Comparison of ENCODE assay signal across 17 cellular contexts in genomic region chr2:70045932-70046331, GRCh38. TPM values are rescaled to one million over a fixed set of nuclear protein-coding genes. Genes with fewer than 3 reads are reported as not detected.
DNase-seq lines count a peak whose midpoint lies in the region; ATAC-seq, FAIRE-seq and TF ChIP-seq lines count a peak whose summit lies in the region.
"Had no signal": no experiment of that assay in that cellular context is flagged by ENCODE, and none has a peak within 500 bp of the region (broad histone marks: within the 10 kb centered on the region; RNA-seq: fewer than 3 reads in every experiment).

No MANE protein-coding gene starts in this region.

- H3K4me3 Mint-ChIP-seq in activated naive CD4-positive, alpha-beta T cell treated with anti-CD3 and anti-CD28 coated beads, Interleukin-2, amount 50 U/mL, for 24 hours, result no peak overlapping the region
- H3K4me3 Mint-ChIP-seq in activated naive CD4-positive, alpha-beta T cell treated with anti-CD3 and anti-CD28 coated beads for 36 hours, result no peak overlapping the region

- 100% methylated on average over 2 of the region's 2 CpGs for WGBS in mammary epithelial cell (ENCODE audit: low coverage, missing lambda C conversion rate)
- 96% methylated on average over 2 of the region's 2 CpGs for WGBS in HepG2 (ENCODE audit: low lambda C conversion rate)
- 76% methylated on average over 2 of the region's 2 CpGs for WGBS in suprapubic skin

- H2AFZ ChIP-seq in mammary epithelial cell (ENCODE audit: low read depth, low read length) (peak overlapping the region; percentile 22), HepG2 (ENCODE audit: low read length) (no peak overlapping the region)

- ATAC-seq in HepG2 (no peak), sciatic nerve (no peak)
- ATAC-seq: HCT116 had no signal

- H3K9me3 Mint-ChIP-seq in activated naive CD4-positive, alpha-beta T cell treated with anti-CD3 and anti-CD28 coated beads, Interleukin-2, amount 50 U/mL, for 24 hours, result no peaks in the 10 kb centered on the region
- H3K9me3 Mint-ChIP-seq in activated naive CD4-positive, alpha-beta T cell treated with anti-CD3 and anti-CD28 coated beads for 36 hours, result no peaks in the 10 kb centered on the region

- H3K4me2 ChIP-seq in mammary epithelial cell (ENCODE audit: insufficient read depth, low read depth, low read length) (no peak overlapping the region), HepG2 (ENCODE audit: low read depth, low read length) (no peak overlapping the region)

- H3K4me1 Mint-ChIP-seq in activated naive CD4-positive, alpha-beta T cell treated with anti-CD3 and anti-CD28 coated beads, Interleukin-2, amount 50 U/mL, for 24 hours, result peaks cover 33% of the 10 kb centered on the region
- peaks cover 18% of the 10 kb centered on the region for H3K4me1 Mint-ChIP-seq in activated naive CD4-positive, alpha-beta T cell treated with anti-CD3 and anti-CD28 coated beads for 36 hours (ENCODE audit: low read depth)

- no peak for DNase-seq in activated naive CD4-positive, alpha-beta T cell treated with anti-CD3 and anti-CD28 coated beads for 36 hours
- DNase-seq in mammary epithelial cell, result no peak
- no peak for DNase-seq in HepG2 (ENCODE audit: low spot score)
- no peak for DNase-seq in suprapubic skin (ENCODE audit: low spot score in 2 of 2)
- no peak for DNase-seq in MV-4-11 (lab: John Stamatoyannopoulos, UW)
- DNase-seq in sciatic nerve (ENCODE audit: low spot score), result no peak
- DNase-seq in activated CD4-positive, alpha-beta T cell treated with anti-CD3 and anti-CD28 coated beads for 4 hours, result no peak
- DNase-seq: ACHN; activated CD4-positive, alpha-beta T cell treated with anti-CD3 and anti-CD28 coated beads, Interleukin-2, amount 50 U/mL, for 4 hours; activated gamma-delta T cell treated with Interleukin-2 at 50 U/mL for 16 hours; NCI-H1048; substantia nigra; T-helper 9 cell had no signal

- TF ChIP-seq CTCF in mammary epithelial cell (conservative IDR thresholded peaks at IDR 0.05 in 1 of 2, IDR thresholded peaks at IDR 0.05 in 1 of 2; ENCODE audit: extremely low read depth in 1 of 2, insufficient read depth in 1 of 2, low read depth in 1 of 2, low read length in 2 of 2) (no peak), HepG2 (CRISPR knock-in tag; IDR thresholded peaks at IDR 0.05) (no peak), suprapubic skin (IDR thresholded peaks at IDR 0.05) (no peak)

- FAIRE-seq in HepG2 (lab: Jason Lieb, UNC), result no peak
- FAIRE-seq: endometrium, GM12891 had no signal

- H3K4me3 ChIP-seq in mammary epithelial cell (replicated peaks in 1 of 3; ENCODE audit: insufficient read depth in 1 of 3, low read depth in 2 of 3, low read length in 3 of 3), result no peak overlapping the region
- no peak overlapping the region for H3K4me3 ChIP-seq in HepG2 (replicated peaks in 1 of 3; ENCODE audit: insufficient read depth in 1 of 3, low read depth in 2 of 3, low read length in 3 of 3)
- no peak overlapping the region for H3K4me3 ChIP-seq in suprapubic skin

- H3K36me3 ChIP-seq in mammary epithelial cell (ENCODE audit: insufficient read depth, low read length), result no peaks in the 10 kb centered on the region
- H3K36me3 ChIP-seq in HepG2 (replicated peaks in 1 of 2; ENCODE audit: control insufficient read depth in 1 of 2, insufficient read depth in 2 of 2, low read length in 2 of 2), result peaks cover 14 to 41% of the 10 kb centered on the region in 2 experiments
- peaks cover 25% of the 10 kb centered on the region for H3K36me3 ChIP-seq in suprapubic skin

- intact Hi-C loops in activated naive CD4-positive, alpha-beta T cell treated with anti-CD3 and anti-CD28 coated beads for 36 hours (cut with micrococcal nuclease), result no loop called here
- intact Hi-C loops in mammary epithelial cell (cut with micrococcal nuclease), result no loop called here
- intact Hi-C loops in HepG2 (cut with micrococcal nuclease; ENCODE audit: unreplicated experiment), result no loop called here
- intact Hi-C loops in sciatic nerve (cut with DNase I), result no loop called here

- dilution Hi-C loops in mammary epithelial cell (cut with HindIII; ENCODE audit: low sequenced_read_pairs), result no loop called here

- no peak for TF ChIP-seq POLR2A in HepG2 (IDR thresholded peaks at IDR 0.05; ENCODE audit: insufficient read depth in 1 of 2, low read depth in 2 of 2, low read length in 2 of 2)
- TF ChIP-seq POLR2A in suprapubic skin (IDR thresholded peaks at IDR 0.05), result no peak

- in situ Hi-C loops in mammary epithelial cell (cut with MboI; ENCODE audit: low sequenced_read_pairs in 2 of 2) (no loop called here), HepG2 (cut with HindIII; ENCODE audit: extremely low pct_ligation_motif_present, low pct_unique_long_range_greater_than_20kb) (no loop called here)

- H3K79me2 ChIP-seq in mammary epithelial cell (ENCODE audit: insufficient read depth, low read length), result no peaks in the 10 kb centered on the region
- no peaks in the 10 kb centered on the region for H3K79me2 ChIP-seq in HepG2 (ENCODE audit: insufficient read depth, low read length)

- H3K27ac ChIP-seq in mammary epithelial cell (ENCODE audit: insufficient read depth, low read depth, low read length), result no peak overlapping the region
- no peak overlapping the region for H3K27ac ChIP-seq in HepG2 (ENCODE audit: extremely low read length, insufficient read depth, low read length)
- peak overlapping the region; percentile 27 for H3K27ac ChIP-seq in suprapubic skin

- no peak overlapping the region for H3K9ac ChIP-seq in mammary epithelial cell (ENCODE audit: insufficient read depth, low read length)
- H3K9ac ChIP-seq in HepG2 (ENCODE audit: insufficient read depth, low read depth, low read length), result no peak overlapping the region

- no peak for TF ChIP-seq EP300 in HepG2 (IDR thresholded peaks at IDR 0.05; ENCODE audit: low read depth in 2 of 2, low read length in 2 of 2)
- no peak for TF ChIP-seq EP300 in HepG2 (CRISPR knock-in tag; IDR thresholded peaks at IDR 0.05; ENCODE audit: borderline replicate concordance)
- TF ChIP-seq EP300 in suprapubic skin (IDR thresholded peaks at IDR 0.05), result no peak

- peak overlapping the region; percentile 55 for H3K27ac Mint-ChIP-seq in activated naive CD4-positive, alpha-beta T cell treated with anti-CD3 and anti-CD28 coated beads, Interleukin-2, amount 50 U/mL, for 24 hours
- no peak overlapping the region for H3K27ac Mint-ChIP-seq in activated naive CD4-positive, alpha-beta T cell treated with anti-CD3 and anti-CD28 coated beads for 36 hours

- no peaks in the 10 kb centered on the region for H4K20me1 ChIP-seq in mammary epithelial cell (ENCODE audit: insufficient read depth, low read length)
- no peaks in the 10 kb centered on the region for H4K20me1 ChIP-seq in HepG2 (ENCODE audit: insufficient read depth, low read length)

- CTCF ChIA-PET in activated naive CD4-positive, alpha-beta T cell treated with anti-CD3 and anti-CD28 coated beads for 36 hours (lab: Charles Lee), result no interaction called here
- CTCF ChIA-PET in mammary epithelial cell (lab: Charles Lee; ENCODE audit: low non-redundant PET) (no interaction called here), HepG2 (lab: Yijun Ruan, JAX; ENCODE audit: low intra/inter-chr PET ratio, low total read pairs) (no interaction called here)

- TF ChIP-seq RAD21 in HepG2 (CRISPR knock-in tag; IDR thresholded peaks at IDR 0.05), result no peak

- no peaks in the 10 kb centered on the region for H3K27me3 Mint-ChIP-seq in activated naive CD4-positive, alpha-beta T cell treated with anti-CD3 and anti-CD28 coated beads, Interleukin-2, amount 50 U/mL, for 24 hours
- no peaks in the 10 kb centered on the region for H3K27me3 Mint-ChIP-seq in activated naive CD4-positive, alpha-beta T cell treated with anti-CD3 and anti-CD28 coated beads for 36 hours (ENCODE audit: low read depth)

- POLR2A ChIA-PET in HepG2 (lab: Yijun Ruan, JAX), result interaction anchor here (1.3 to 3.0 kb wide), 3 partner anchors 11 to 131 kb away, joined by 3 to 11 read pairs (median 6); partner anchors contain the start of gene MXD1

- no peaks in the 10 kb centered on the region for H3K9me3 ChIP-seq in mammary epithelial cell (replicated peaks; ENCODE audit: insufficient read depth, low read length)
- no peaks in the 10 kb centered on the region for H3K9me3 ChIP-seq in HepG2 (ENCODE audit: low read length)
- no peaks in the 10 kb centered on the region for H3K9me3 ChIP-seq in suprapubic skin

- H3K4me1 ChIP-seq in mammary epithelial cell (ENCODE audit: insufficient read depth, low read length) (peaks cover 11% of the 10 kb centered on the region), HepG2 (ENCODE audit: insufficient read depth, low read length) (peaks cover 13% of the 10 kb centered on the region), suprapubic skin (peaks cover 32% of the 10 kb centered on the region)

- no TSS peak for BruUV-seq in mammary epithelial cell (replicated peaks; lab: Mats Ljungman, UMichigan)
- no TSS peak for BruUV-seq in HepG2 (replicated peaks; lab: Mats Ljungman, UMichigan)

- H3K36me3 Mint-ChIP-seq in activated naive CD4-positive, alpha-beta T cell treated with anti-CD3 and anti-CD28 coated beads, Interleukin-2, amount 50 U/mL, for 24 hours, result peaks cover 8% of the 10 kb centered on the region
- peaks cover 6% of the 10 kb centered on the region for H3K36me3 Mint-ChIP-seq in activated naive CD4-positive, alpha-beta T cell treated with anti-CD3 and anti-CD28 coated beads for 36 hours (ENCODE audit: low read depth)

- no peaks in the 10 kb centered on the region for H3K27me3 ChIP-seq in mammary epithelial cell (ENCODE audit: insufficient read depth, low read length)
- H3K27me3 ChIP-seq in HepG2 (ENCODE audit: control insufficient read depth in 1 of 2, insufficient read depth in 2 of 2, low read length in 2 of 2), result no peaks in the 10 kb centered on the region
- H3K27me3 ChIP-seq in suprapubic skin, result no peaks in the 10 kb centered on the region

RNA-seq across cellular contexts. Expression of gene PCBP1, which starts 41.3 kb away (rescaled TPM):
- total RNA-seq in activated naive CD4-positive, alpha-beta T cell treated with anti-CD3 and anti-CD28 coated beads for 36 hours, result 100 to 1,000 TPM; 363 to 374 TPM
- total RNA-seq in mammary epithelial cell (100 to 1,000 TPM in 1 of 2 donors, 10 to 100 TPM in 1; 47.2 to 258 TPM), HepG2 (2016; rRNA removed; fragmentation: Illumina TruSeq; extraction: Trizol) (32.0 and 104 TPM in 2 replicates), suprapubic skin (100 to 1,000 TPM; 189 to 236 (median 222) TPM), sciatic nerve (285 TPM)
- polyA plus RNA-seq in mammary epithelial cell (128 TPM), HepG2 (2011; rRNA removed) (137 and 144 TPM in 2 replicates)
- polyA minus RNA-seq in mammary epithelial cell, result 119 TPM
- total RNA-seq in HepG2 (2016; cell fraction: cytosol; rRNA removed; fragmentation: Illumina TruSeq; extraction: Trizol; ENCODE audit: low read depth), result 39.6 and 40.9 TPM in 2 replicates
- total RNA-seq in HepG2 (2016; cell fraction: insoluble cytoplasmic fraction; rRNA removed; fragmentation: Illumina TruSeq; extraction: Trizol), result 30.2 and 107 TPM in 2 replicates
- 84.5 and 86.5 TPM in 2 replicates for total RNA-seq in HepG2 (2016; cell fraction: membrane; rRNA removed; fragmentation: Illumina TruSeq; extraction: Trizol)
- 54.5 and 55.6 TPM in 2 replicates for total RNA-seq in HepG2 (2016; cell fraction: nucleus; rRNA removed; fragmentation: Illumina TruSeq; extraction: Trizol)
- 140 and 145 TPM in 2 replicates for polyA plus RNA-seq in HepG2 (2011; cell fraction: cytosol; rRNA removed)
- polyA plus RNA-seq in HepG2 (2011; cell fraction: nucleus; rRNA removed), result 80.5 and 83.2 TPM in 2 replicates
- 391 and 423 TPM in 2 replicates for polyA plus RNA-seq in HepG2 (2012)
- polyA plus RNA-seq in HepG2 (2016; cell fraction: cytosol; fragmentation: Illumina TruSeq; extraction: Trizol; ENCODE audit: low read depth), result 248 and 249 TPM in 2 replicates
- polyA plus RNA-seq in HepG2 (2016; cell fraction: insoluble cytoplasmic fraction; fragmentation: Illumina TruSeq; extraction: Trizol; ENCODE audit: low read depth), result 461 and 517 TPM in 2 replicates
- polyA plus RNA-seq in HepG2 (2016; cell fraction: membrane; fragmentation: Illumina TruSeq; extraction: Trizol; ENCODE audit: low read depth), result 274 and 290 TPM in 2 replicates
- polyA plus RNA-seq in HepG2 (2016; cell fraction: nucleus; fragmentation: Illumina TruSeq; extraction: Trizol; ENCODE audit: insufficient read depth, low read depth), result 271 and 294 TPM in 2 replicates
- 74.9 and 159 TPM in 2 replicates for polyA minus RNA-seq in HepG2 (2011; rRNA and poly(A)+ RNA removed; ENCODE audit: low replicate concordance)
- 114 and 126 TPM in 2 replicates for polyA minus RNA-seq in HepG2 (2011; cell fraction: cytosol; rRNA and poly(A)+ RNA removed)
- polyA minus RNA-seq in HepG2 (2011; cell fraction: nucleus; rRNA and poly(A)+ RNA removed), result 41.5 and 41.8 TPM in 2 replicates
